In genomic region chr12:70733385-70733784, GRCh38 we compare ENCODE assay signal across 8 cellular contexts.
DNase-seq lines count a peak whose midpoint lies in the region; ATAC-seq and TF ChIP-seq lines count a peak whose summit lies in the region.

No MANE protein-coding gene starts in this region.

- peaks cover 11% of the 10 kb centered on the region for H3K36me3 Mint-ChIP-seq in WTC11
- no peaks in the 10 kb centered on the region for H3K36me3 Mint-ChIP-seq in activated T-cell treated with anti-CD3 and anti-CD28 coated beads, Interleukin-2, amount 50 U/mL, for 4 hours (ENCODE audit: insufficient read depth)

- H3K4me3 Mint-ChIP-seq in WTC11: no peak overlapping the region
- no peak overlapping the region for H3K4me3 Mint-ChIP-seq in activated T-cell treated with anti-CD3 and anti-CD28 coated beads, Interleukin-2, amount 50 U/mL, for 4 hours

- TF ChIP-seq POLR2A in gastrocnemius medialis (IDR thresholded peaks at IDR 0.05): no peak

- in situ Hi-C loops in gastrocnemius medialis (cut with MboI; ENCODE audit: low sequenced_read_pairs in 4 of 4): loop anchor here (25.0 kb wide), 3 partner anchors 654 to 1004 kb away; no protein-coding TSS in a partner anchor

- H3K36me3 ChIP-seq in heart right ventricle (no peaks in the 10 kb centered on the region), gastrocnemius medialis (no peaks in the 10 kb centered on the region)

- peaks cover 15% of the 10 kb centered on the region for H3K9me3 Mint-ChIP-seq in WTC11
- H3K9me3 Mint-ChIP-seq in activated T-cell treated with anti-CD3 and anti-CD28 coated beads, Interleukin-2, amount 50 U/mL, for 4 hours: no peaks in the 10 kb centered on the region

- no peaks in the 10 kb centered on the region for H3K4me1 Mint-ChIP-seq in WTC11
- no peaks in the 10 kb centered on the region for H3K4me1 Mint-ChIP-seq in activated T-cell treated with anti-CD3 and anti-CD28 coated beads, Interleukin-2, amount 50 U/mL, for 4 hours (ENCODE audit: low read depth)

- H3K9me3 ChIP-seq in heart right ventricle (no peaks in the 10 kb centered on the region), gastrocnemius medialis (no peaks in the 10 kb centered on the region)

- no peaks in the 10 kb centered on the region for H3K4me1 ChIP-seq in heart right ventricle
- no peaks in the 10 kb centered on the region for H3K4me1 ChIP-seq in gastrocnemius medialis

- POLR2A ChIA-PET in WTC11 (lab: Charles Lee): no interaction called here

- H3K27ac Mint-ChIP-seq in WTC11: no peak overlapping the region

- peak; percentile 69 for ATAC-seq in GM19324 (IDR thresholded peaks at IDR 0.05; ENCODE audit: low FRiP score, unreplicated experiment)
- ATAC-seq in HG03108 (IDR thresholded peaks at IDR 0.05; ENCODE audit: unreplicated experiment): peak; percentile 81
- ATAC-seq in WTC11: peak; percentile 87
- peak in 4 of 8 donors; percentile 65 to 83 (median 72) for ATAC-seq in heart right ventricle
- ATAC-seq in gastrocnemius medialis: no peak
- ATAC-seq in activated T-cell treated with anti-CD3 and anti-CD28 coated beads, Interleukin-2, amount 50 U/mL, for 4 hours: no peak

- H3K27me3 ChIP-seq in heart right ventricle (no peaks in the 10 kb centered on the region), gastrocnemius medialis (no peaks in the 10 kb centered on the region)

- intact Hi-C loops in heart right ventricle (cut with DNase I) (loop anchor here in 9 of 10 donors (1.0 to 10.0 kb wide), 8 partner anchors 116 to 856 kb away; partner anchors contain the start of gene CNOT2 (in 1 of the 9)), gastrocnemius medialis (cut with DNase I; ENCODE audit: low total_unique reads) (loop anchor here (10.0 kb wide), 2 partner anchors 111 to 281 kb away; no protein-coding TSS in a partner anchor)

- 2 to 3% methylated on average over 4 of the region's 4 CpGs for WGBS in heart right ventricle, 2 donors

- H3K27me3 Mint-ChIP-seq in WTC11 (ENCODE audit: low read depth): no peaks in the 10 kb centered on the region; the same call in 1 of the 2 replicates
- peaks cover 4% of the 10 kb centered on the region for H3K27me3 Mint-ChIP-seq in activated T-cell treated with anti-CD3 and anti-CD28 coated beads, Interleukin-2, amount 50 U/mL, for 4 hours (ENCODE audit: low read depth)

- CTCF ChIA-PET in WTC11 (lab: Charles Lee): interaction anchor here (0.6 to 3.0 kb wide), 25 partner anchors 9 to 1921 kb away, joined by 3 to 25 read pairs (median 3); no protein-coding TSS in a partner anchor

- TF ChIP-seq CTCF in WTC11 (IDR thresholded peaks at IDR 0.05) (peak; percentile 66), heart right ventricle (IDR thresholded peaks at IDR 0.05) (peak; percentile 20 to 85 (median 72)), gastrocnemius medialis (IDR thresholded peaks at IDR 0.05 in 4 of 5, conservative IDR thresholded peaks at IDR 0.05 in 1 of 5) (peak in 3 of 5 experiments; percentile 29 to 59 (median 52))

- DNase-seq in DMS153 (lab: John Stamatoyannopoulos, UW): peak; percentile 43
- peak; percentile 11 for DNase-seq in NCI-H2107 (lab: John Stamatoyannopoulos, UW)
- DNase-seq in WTC11 (ENCODE audit: low spot score): no peak
- DNase-seq in heart right ventricle: peak in 1 of 2 donors; percentile 32
- DNase-seq in gastrocnemius medialis: no peak
- no peak for DNase-seq in activated T-cell treated with anti-CD3 and anti-CD28 coated beads, Interleukin-2, amount 50 U/mL, for 4 hours

- H3K4me3 ChIP-seq in heart right ventricle: no peak overlapping the region
- no peak overlapping the region for H3K4me3 ChIP-seq in gastrocnemius medialis

- H3K27ac ChIP-seq in heart right ventricle: no peak overlapping the region
- H3K27ac ChIP-seq in gastrocnemius medialis: no peak overlapping the region

TF ChIP-seq in WTC11, 78 proteins besides CTCF, POLR2A, EP300 and RAD21:
- TF ChIP-seq FOXP1 (CRISPR knock-in tag; IDR thresholded peaks at IDR 0.05; ENCODE audit: borderline replicate concordance): no peak
- no peak for TF ChIP-seq JUN (CRISPR knock-in tag; IDR thresholded peaks at IDR 0.05)
- no peak for TF ChIP-seq ETV6 (CRISPR knock-in tag; IDR thresholded peaks at IDR 0.05)
- no peak for TF ChIP-seq ZNF425 (CRISPR knock-in tag; conservative IDR thresholded peaks at IDR 0.05)
- TF ChIP-seq OVOL2 (CRISPR knock-in tag; IDR thresholded peaks at IDR 0.05; ENCODE audit: borderline replicate concordance): no peak
- no peak for TF ChIP-seq ATF3 (CRISPR knock-in tag; conservative IDR thresholded peaks at IDR 0.05)
- no peak for TF ChIP-seq MXD4 (CRISPR knock-in tag; IDR thresholded peaks at IDR 0.05; ENCODE audit: borderline replicate concordance)
- no peak for TF ChIP-seq ZNF512 (CRISPR knock-in tag; IDR thresholded peaks at IDR 0.05; ENCODE audit: borderline replicate concordance)
- no peak for TF ChIP-seq NR2C2 (CRISPR knock-in tag; IDR thresholded peaks at IDR 0.05)
- no peak for TF ChIP-seq PRDM15 (CRISPR knock-in tag; IDR thresholded peaks at IDR 0.05)

Comparison
In these comparisons a context has a peak if more than half of its experiments do, and no peak if none do; other contexts are left out.
1. DNase-seq: peak in DMS153 (single experiment) and NCI-H2107 (single experiment); none in WTC11 (single experiment), gastrocnemius medialis (0 of 2) and activated T-cell treated with anti-CD3 and anti-CD28 coated beads, Interleukin-2, amount 50 U/mL, for 4 hours (single experiment).
2. ATAC-seq: peak in GM19324 (single experiment), HG03108 (single experiment) and WTC11 (single experiment); none in gastrocnemius medialis (0 of 2) and activated T-cell treated with anti-CD3 and anti-CD28 coated beads, Interleukin-2, amount 50 U/mL, for 4 hours (0 of 2).
3. Peak in every context shown above with its lines, with median percentiles within 50 percentile points of each other: CTCF ChIP-seq.